19 cellular contexts compared by ENCODE assay signal in genomic region chr1:20753589-20753988, GRCh38. TPM values are rescaled to one million over a fixed set of nuclear protein-coding genes. Genes with fewer than 3 reads are reported as not detected.
DNase-seq lines count a peak whose midpoint lies in the region; ATAC-seq and TF ChIP-seq lines count a peak whose summit lies in the region.
"Had no signal": no experiment of that assay in that cellular context is flagged by ENCODE, and none has a peak within 500 bp of the region (broad histone marks: within the 10 kb centered on the region; RNA-seq: fewer than 3 reads in every experiment).

No MANE protein-coding gene starts in this region.

- H4K20me1 ChIP-seq in H9 (ENCODE audit: control insufficient read depth, insufficient read depth, insufficient read length), result no peaks in the 10 kb centered on the region

- peak overlapping the region in 2 of 3 donors; percentile 8 to 45 for H3K27ac Mint-ChIP-seq in CD4-positive, CD25-positive, alpha-beta regulatory T cell
- peak overlapping the region in 2 of 3 experiments; percentile 5 to 74; a peak in 3 of 7 replicates for H3K27ac Mint-ChIP-seq in H9
- H3K27ac Mint-ChIP-seq: dendritic cell treated with granulocyte-macrophage colony-stimulating factor and Interleukin-4, amounts not matched to agents 40 ng/mL and 50 ng/mL, for 4 days; T-helper 2 cell treated with Interferon-gamma antibody and Interleukin-4, amounts not matched to agents 5 μg/mL and 100 μg/mL, for 36 hours had no signal

- H3K23ac ChIP-seq in H9 (ENCODE audit: insufficient read length, low read depth, low read length), result no peak overlapping the region

- WGBS in H9 (ENCODE audit: extremely low coverage, insufficient read length, low lambda C conversion rate), result no CpG with 5 or more reads among the region's 3 CpGs

- no peak overlapping the region for H3K56ac ChIP-seq in H9 (ENCODE audit: insufficient read length, low read depth, low read length)

- no peak overlapping the region for H3K4me3 Mint-ChIP-seq in CD4-positive, CD25-positive, alpha-beta regulatory T cell
- H3K4me3 Mint-ChIP-seq in H9, result no peak overlapping the region
- H3K4me3 Mint-ChIP-seq: dendritic cell treated with granulocyte-macrophage colony-stimulating factor and Interleukin-4, amounts not matched to agents 40 ng/mL and 50 ng/mL, for 4 days; T-helper 2 cell treated with Interferon-gamma antibody and Interleukin-4, amounts not matched to agents 5 μg/mL and 100 μg/mL, for 36 hours had no signal

- no peaks in the 10 kb centered on the region for H3K27me3 Mint-ChIP-seq in CD4-positive, CD25-positive, alpha-beta regulatory T cell
- H3K27me3 Mint-ChIP-seq in H9 (ENCODE audit: low read depth), result no peaks in the 10 kb centered on the region
- H3K27me3 Mint-ChIP-seq: dendritic cell treated with granulocyte-macrophage colony-stimulating factor and Interleukin-4, amounts not matched to agents 40 ng/mL and 50 ng/mL, for 4 days had no signal

- H4K91ac ChIP-seq in H9 (ENCODE audit: insufficient read length, low read depth, low read length), result no peak overlapping the region

- no peak overlapping the region for H2BK20ac ChIP-seq in H9 (ENCODE audit: low read depth, low read length, poor library complexity, severe bottlenecking)

- H3K4me1 ChIP-seq in CD4-positive, CD25-positive, alpha-beta regulatory T cell (ENCODE audit: control insufficient read depth, insufficient read depth, low read length, poor library complexity, severe bottlenecking), result no peaks in the 10 kb centered on the region
- H3K4me1 ChIP-seq in H9 (ENCODE audit: insufficient read depth, low read length), result no peaks in the 10 kb centered on the region
- no peaks in the 10 kb centered on the region for H3K4me1 ChIP-seq in adipocyte (ENCODE audit: control insufficient read depth, insufficient read depth, low read length)
- H3K4me1 ChIP-seq: ascending aorta, Caco-2, pancreas had no signal

- H3K27ac ChIP-seq in CD4-positive, CD25-positive, alpha-beta regulatory T cell (ENCODE audit: insufficient read depth, low read length, poor library complexity, severe bottlenecking), result no peak overlapping the region
- H3K27ac ChIP-seq in H9 (ENCODE audit: insufficient read length, low read depth, low read length), result no peak overlapping the region
- H3K27ac ChIP-seq: ascending aorta, pancreas, SJSA1 had no signal

- H3K9ac ChIP-seq in H9 (ENCODE audit: extremely low read depth, insufficient read length, low read length) (no peak overlapping the region), adipocyte (ENCODE audit: low read length) (no peak overlapping the region)

- no peak overlapping the region for H3K4me2 ChIP-seq in H9 (ENCODE audit: insufficient read depth, insufficient read length, low read length)

- H2BK12ac ChIP-seq in H9 (ENCODE audit: insufficient read length, low read depth, low read length), result no peak overlapping the region

- H3K14ac ChIP-seq in H9 (ENCODE audit: insufficient read depth, low read length), result no peak overlapping the region

- H3K9me3 ChIP-seq in CD4-positive, CD25-positive, alpha-beta regulatory T cell (ENCODE audit: control insufficient read depth in 2 of 2, low read length in 2 of 2), result no peaks in the 10 kb centered on the region
- H3K9me3 ChIP-seq in H9 (ENCODE audit: control insufficient read depth, low read depth, low read length) (no peaks in the 10 kb centered on the region), adipocyte (ENCODE audit: control insufficient read depth, low read length) (no peaks in the 10 kb centered on the region)
- H3K9me3 ChIP-seq: ascending aorta, Caco-2, pancreas, SJSA1 had no signal

- H3K79me2 ChIP-seq in H9 (ENCODE audit: insufficient read depth, low read length), result no peaks in the 10 kb centered on the region

- H4K8ac ChIP-seq in H9 (replicated peaks; ENCODE audit: insufficient read length, low read depth, low read length), result no peak overlapping the region

- H2BK5ac ChIP-seq in H9 (ENCODE audit: insufficient read length, low read length), result no peak overlapping the region

- H2BK120ac ChIP-seq in H9 (ENCODE audit: low read depth, low read length, poor library complexity, severe bottlenecking), result no peak overlapping the region

- H3K18ac ChIP-seq in H9 (ENCODE audit: insufficient read length, low read depth, low read length), result no peak overlapping the region

- H3K4me3 ChIP-seq in CD4-positive, CD25-positive, alpha-beta regulatory T cell (ENCODE audit: low read depth, low read length), result no peak overlapping the region
- no peak overlapping the region for H3K4me3 ChIP-seq in adipocyte (ENCODE audit: low read length)
- H3K4me3 ChIP-seq in kidney epithelial cell (ENCODE audit: low read depth, low read length), result no peak overlapping the region
- H3K4me3 ChIP-seq: ascending aorta, pancreas, SJSA1 had no signal

- H3K79me1 ChIP-seq in H9 (ENCODE audit: insufficient read depth, low read depth, low read length, poor library complexity, severe bottlenecking), result peaks cover 5% of the 10 kb centered on the region

- no peak for ATAC-seq in CD4-positive, CD25-positive, alpha-beta regulatory T cell (ENCODE audit: low read depth in 2 of 2)
- ATAC-seq in GM21619 (IDR thresholded peaks at IDR 0.05; ENCODE audit: unreplicated experiment), result no peak
- ATAC-seq: activated CD4-positive, CD25-positive, alpha-beta regulatory T cell treated with anti-CD3 and anti-CD28 coated beads, Interleukin-2, amount 50 U/mL, for 24 hours; pancreas had no signal

- H3K36me3 Mint-ChIP-seq in CD4-positive, CD25-positive, alpha-beta regulatory T cell, result peaks cover 44% of the 10 kb centered on the region
- peaks cover 25 to 66% (median 64%) of the 10 kb centered on the region in 3 experiments; a peak in 6 of 7 replicates for H3K36me3 Mint-ChIP-seq in H9 (ENCODE audit: insufficient read depth in 1 of 3, low read depth in 3 of 3)

- H3K4me1 Mint-ChIP-seq in CD4-positive, CD25-positive, alpha-beta regulatory T cell, result peaks cover 2 to 11% (median 6%) of the 10 kb centered on the region in 4 donors
- H3K4me1 Mint-ChIP-seq in H9, result peaks cover 6 to 11% of the 10 kb centered on the region in 2 experiments; a peak in 1 of 4 replicates

- TF ChIP-seq CTCF in H9 (conservative IDR thresholded peaks at IDR 0.05) (no peak), kidney epithelial cell (IDR thresholded peaks at IDR 0.05; ENCODE audit: insufficient read depth, low read length, poor library complexity, severe bottlenecking) (no peak)

- DNase-seq in CD4-positive, CD25-positive, alpha-beta regulatory T cell, result no peak
- no peak for DNase-seq in H9
- DNase-seq in adipocyte (ENCODE audit: low read depth), result peak; percentile 21
- peak; percentile 7 for DNase-seq in kidney epithelial cell (ENCODE audit: low read depth)
- no peak for DNase-seq in cerebellar cortex (ENCODE audit: low spot score)
- DNase-seq in epidermal melanocyte (ENCODE audit: insufficient read length, low spot score), result no peak
- DNase-seq: activated gamma-delta T cell treated with Interleukin-2 at 50 U/mL for 16 hours, Caco-2, KBM-7, NCI-H1092, pancreas had no signal

- H2BK15ac ChIP-seq in H9 (ENCODE audit: low read depth, low read length), result no peak overlapping the region

- H3K9me3 Mint-ChIP-seq in CD4-positive, CD25-positive, alpha-beta regulatory T cell, result no peaks in the 10 kb centered on the region
- H3K9me3 Mint-ChIP-seq in H9, result no peaks in the 10 kb centered on the region
- H3K9me3 Mint-ChIP-seq: dendritic cell treated with granulocyte-macrophage colony-stimulating factor and Interleukin-4, amounts not matched to agents 40 ng/mL and 50 ng/mL, for 4 days; T-helper 2 cell treated with Interferon-gamma antibody and Interleukin-4, amounts not matched to agents 5 μg/mL and 100 μg/mL, for 36 hours had no signal

- no peaks in the 10 kb centered on the region for H3K23me2 ChIP-seq in H9 (ENCODE audit: insufficient read length, low read depth, low read length, poor library complexity, severe bottlenecking)

- H3K27me3 ChIP-seq in CD4-positive, CD25-positive, alpha-beta regulatory T cell (ENCODE audit: control insufficient read depth, insufficient read depth, low read length), result no peaks in the 10 kb centered on the region
- H3K27me3 ChIP-seq in H9 (ENCODE audit: insufficient read depth, low read length) (no peaks in the 10 kb centered on the region), adipocyte (replicated peaks; ENCODE audit: control insufficient read depth, insufficient read depth, low read length) (no peaks in the 10 kb centered on the region), kidney epithelial cell (ENCODE audit: control insufficient read depth, insufficient read depth, low read length) (no peaks in the 10 kb centered on the region)
- H3K27me3 ChIP-seq: ascending aorta, pancreas, SJSA1 had no signal

- H3T11ph ChIP-seq in H9 (ENCODE audit: low read length), result no peak overlapping the region

- H4K5ac ChIP-seq in H9 (ENCODE audit: insufficient read length, low read depth, low read length), result no peak overlapping the region

- no peak overlapping the region for H3K4ac ChIP-seq in H9 (ENCODE audit: low read depth, low read length)

- no peak overlapping the region for H2AK5ac ChIP-seq in H9 (ENCODE audit: insufficient read length, low read length)

- peaks cover 61% of the 10 kb centered on the region for H3K36me3 ChIP-seq in CD4-positive, CD25-positive, alpha-beta regulatory T cell (ENCODE audit: control insufficient read depth, insufficient read depth, low read length)
- H3K36me3 ChIP-seq in adipocyte (ENCODE audit: control insufficient read depth, insufficient read depth, low read length, severe bottlenecking) (peaks cover 79% of the 10 kb centered on the region), kidney epithelial cell (ENCODE audit: control insufficient read depth, insufficient read depth, low read length) (peaks cover 3% of the 10 kb centered on the region)

- H2AFZ ChIP-seq in H9 (ENCODE audit: low read length), result no peak overlapping the region

RNA-seq across cellular contexts. Expression of gene SH2D5, which starts 21.1 kb away (rescaled TPM):
- not detected for total RNA-seq in CD4-positive, CD25-positive, alpha-beta regulatory T cell
- polyA plus RNA-seq in CD4-positive, CD25-positive, alpha-beta regulatory T cell, result not detected
- total RNA-seq in H9 (2021), result 7.2 and 8.7 TPM in 2 replicates
- total RNA-seq in kidney epithelial cell, result 11.7 and 17.5 TPM in 2 replicates
- total RNA-seq: ascending aorta had no signal
- polyA plus RNA-seq: liver had no signal

RNA-seq across cellular contexts. Expression of gene HP1BP3, which starts 33.5 kb away (rescaled TPM):
- total RNA-seq in CD4-positive, CD25-positive, alpha-beta regulatory T cell, result 284 TPM
- 100 to 1,000 TPM; 170 to 258 (median 214) TPM for polyA plus RNA-seq in CD4-positive, CD25-positive, alpha-beta regulatory T cell
- total RNA-seq in H9 (2021) (127 TPM in 2 replicates), kidney epithelial cell (101 and 122 TPM in 2 replicates)

RNA-seq across cellular contexts. Expression of gene KIF17, which starts 35.8 kb away (rescaled TPM):
- not detected for total RNA-seq in CD4-positive, CD25-positive, alpha-beta regulatory T cell
- not detected for polyA plus RNA-seq in CD4-positive, CD25-positive, alpha-beta regulatory T cell
- 3.4 and 5.1 TPM in 2 replicates for total RNA-seq in H9 (2021)
- total RNA-seq in kidney epithelial cell, result 1.3 and 1.6 TPM in 2 replicates
- total RNA-seq: activated CD8-positive, alpha-beta memory T cell treated with anti-CD3 and anti-CD28 coated beads for 36 hours had no signal

Comparison
In these comparisons a context has a peak if more than half of its experiments do, and no peak if none do; other contexts are left out.
1. DNase-seq: peak in adipocyte (single experiment) and kidney epithelial cell (single experiment); none in CD4-positive, CD25-positive, alpha-beta regulatory T cell (0 of 3), H9 (single experiment), cerebellar cortex (single experiment) and epidermal melanocyte (single experiment).